Comparison of ENCODE assay signal across 29 cellular contexts in the genomic region with DNA sequence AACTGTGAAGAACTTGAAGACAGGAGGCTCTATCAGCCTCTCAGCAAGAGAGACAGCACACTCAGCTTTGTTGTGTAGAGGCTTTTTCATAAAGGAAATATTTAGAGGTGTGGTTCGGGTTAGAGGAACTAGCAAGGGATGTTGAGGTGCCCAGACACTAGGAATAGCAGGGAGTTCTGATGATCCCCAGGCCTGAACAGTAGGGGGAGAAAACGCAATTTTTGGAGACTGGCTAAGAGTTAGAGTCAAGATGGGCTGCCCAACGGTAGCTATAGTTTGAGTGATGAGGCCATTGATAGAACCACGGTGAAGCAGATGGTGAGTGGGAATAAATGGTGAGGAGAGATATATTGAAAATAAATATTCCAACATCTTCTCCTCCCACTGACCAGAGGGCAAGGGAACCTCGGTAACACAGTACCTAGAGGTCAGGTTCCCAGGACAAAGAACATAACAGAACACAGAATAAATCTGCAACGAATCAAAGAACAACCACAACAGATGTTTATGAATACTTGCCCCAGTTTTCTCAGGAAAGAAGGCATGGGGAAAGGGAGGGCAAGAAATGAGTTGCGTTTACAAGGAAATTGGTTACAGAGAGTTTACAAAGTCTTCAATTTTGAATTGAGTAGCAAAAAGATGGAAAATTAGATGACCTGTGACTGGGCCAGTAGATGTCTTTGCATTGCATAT.
"Had no signal": no experiment of that assay in that cellular context is flagged by ENCODE, and none has a peak within 500 bp of the region (broad histone marks: within the 10 kb centered on the region; RNA-seq: fewer than 3 reads in every experiment).

No MANE protein-coding gene starts in this region.

- H3K4me1 Mint-ChIP-seq: activated naive CD4-positive, alpha-beta T cell treated with anti-CD3 and anti-CD28 coated beads, Interleukin-2, amount 50 U/mL, for 24 hours; central memory CD8-positive, alpha-beta T cell had no signal

- H3K36me3 Mint-ChIP-seq: activated naive CD4-positive, alpha-beta T cell treated with anti-CD3 and anti-CD28 coated beads, Interleukin-2, amount 50 U/mL, for 24 hours had no signal

- H3K36me3 ChIP-seq: ascending aorta, Peyer's patch, SJCRH30 had no signal

- H3K27ac ChIP-seq: ascending aorta, body of pancreas, Peyer's patch, RWPE1, SJCRH30 had no signal

- H3K4me1 ChIP-seq: ascending aorta, body of pancreas, Peyer's patch had no signal

- H3K4me3 ChIP-seq: ascending aorta, body of pancreas, Peyer's patch, SJCRH30 had no signal

- H3K4me3 Mint-ChIP-seq: activated CD8-positive, alpha-beta T cell treated with anti-CD3 and anti-CD28 coated beads, Interleukin-2, amount 10 ng/mL, durations not matched to agents 7 days and 5 days; activated naive CD4-positive, alpha-beta T cell treated with anti-CD3 and anti-CD28 coated beads, Interleukin-2, amount 50 U/mL, for 24 hours; activated T-helper 1 cell treated with anti-CD3 and anti-CD28 coated beads, Interleukin-12 subunit alpha, Interleukin-12 subunit beta, Interleukin-2, Interleukin-4 antibody, amounts not matched to agents 30 ng/mL and 10 ng/mL and 1 ng/mL, durations not matched to agents 14 hours and 24 hours and 36 hours; central memory CD8-positive, alpha-beta T cell; T-helper 1 cell treated with Interleukin-12 subunit alpha and Interleukin-12 subunit beta and Interleukin-4 antibody, amounts not matched to agents 30 μg/mL and 1 μg/mL, for 36 hours had no signal

- DNase-seq: activated CD4-positive, alpha-beta T cell treated with anti-CD3 and anti-CD28 coated beads for 48 hours; activated CD4-positive, alpha-beta T cell treated with anti-CD3 and anti-CD28 coated beads, Interleukin-2, amount 50 U/mL, for 4 hours; activated CD4-positive, CD25-positive, alpha-beta regulatory T cell treated with anti-CD3 and anti-CD28 coated beads, Interleukin-2, amount 50 U/mL, for 72 hours; activated CD8-positive, alpha-beta memory T cell treated with anti-CD3 and anti-CD28 coated beads, Interleukin-2, amount 50 U/mL, for 48 hours; activated CD8-positive, alpha-beta T cell treated with anti-CD3 and anti-CD28 coated beads, Interleukin-2, amount 10 ng/mL, durations not matched to agents 7 days and 5 days; activated effector memory CD4-positive, alpha-beta T cell treated with Interleukin-2 at 50 U/mL for 16 hours; activated naive CD4-positive, alpha-beta T cell; activated T-cell treated with anti-CD3 and anti-CD28 coated beads, Interleukin-2, amount 50 U/mL, for 1 hour; amniotic stem cell; body of pancreas; NCI-H1092; NCI-H1417 treated with DMSO at 0.1 percent for 48 hours; NCI-H1694; NCI-H2029; NCI-H2107; NCI-H2171 treated with DMSO at 0.1 percent for 48 hours; NCI-H510A treated with DMSO at 0.1 percent for 48 hours; NCI-H69; NK-92 treated with Interleukin-12 subunit alpha and Interleukin-12 subunit beta, amount 100 ng/mL, for 24 hours; OCI-M1; Peyer's patch; Right ventricle myocardium superior; SJCRH30 had no signal

- H3K27ac Mint-ChIP-seq: activated CD8-positive, alpha-beta T cell treated with anti-CD3 and anti-CD28 coated beads, Interleukin-2, amount 10 ng/mL, durations not matched to agents 7 days and 5 days; activated naive CD4-positive, alpha-beta T cell treated with anti-CD3 and anti-CD28 coated beads, Interleukin-2, amount 50 U/mL, for 24 hours; activated T-helper 1 cell treated with anti-CD3 and anti-CD28 coated beads, Interleukin-12 subunit alpha, Interleukin-12 subunit beta, Interleukin-2, Interleukin-4 antibody, amounts not matched to agents 30 ng/mL and 10 ng/mL and 1 ng/mL, durations not matched to agents 14 hours and 24 hours and 36 hours; T-helper 1 cell treated with Interleukin-12 subunit alpha and Interleukin-12 subunit beta and Interleukin-4 antibody, amounts not matched to agents 30 μg/mL and 1 μg/mL, for 36 hours had no signal

- H3K9me3 Mint-ChIP-seq: activated naive CD4-positive, alpha-beta T cell treated with anti-CD3 and anti-CD28 coated beads, Interleukin-2, amount 50 U/mL, for 24 hours; activated T-helper 1 cell treated with anti-CD3 and anti-CD28 coated beads, Interleukin-12 subunit alpha, Interleukin-12 subunit beta, Interleukin-2, Interleukin-4 antibody, amounts not matched to agents 30 ng/mL and 10 ng/mL and 1 ng/mL, durations not matched to agents 14 hours and 24 hours and 36 hours; central memory CD8-positive, alpha-beta T cell; T-helper 1 cell treated with Interleukin-12 subunit alpha and Interleukin-12 subunit beta and Interleukin-4 antibody, amounts not matched to agents 30 μg/mL and 1 μg/mL, for 36 hours had no signal

- H3K27me3 ChIP-seq: ascending aorta, body of pancreas, Peyer's patch, SJCRH30 had no signal

- ATAC-seq: activated CD8-positive, alpha-beta T cell treated with anti-CD3 and anti-CD28 coated beads, Interleukin-2, amount 10 ng/mL, durations not matched to agents 7 days and 5 days; body of pancreas had no signal
